1 cellular context compared by ENCODE assay signal in the genomic region with DNA sequence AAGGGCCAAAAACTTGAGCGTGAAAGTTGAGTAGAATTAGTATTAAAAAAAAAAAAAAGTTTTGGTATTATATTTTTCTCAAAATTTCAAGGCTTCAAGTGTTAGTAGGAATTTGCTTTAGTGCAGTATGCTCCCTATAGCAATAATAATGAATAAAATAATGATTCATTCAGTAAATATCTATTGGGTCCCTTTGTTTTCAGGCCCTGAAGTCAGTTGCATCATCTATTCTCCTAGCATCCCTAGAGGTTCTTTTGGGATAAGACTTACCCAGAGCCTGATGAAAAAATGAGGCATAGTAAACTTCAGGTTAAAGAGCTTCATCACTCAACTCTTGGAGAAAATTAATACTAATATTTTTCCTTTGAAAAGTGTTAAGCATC.
TF ChIP-seq lines count a peak whose summit lies in the region.

No MANE protein-coding gene starts in this region.

TF ChIP-seq in K562, 482 proteins besides CTCF, POLR2A, EP300 and RAD21:
- TF ChIP-seq BCL6 (CRISPR knock-in tag; IDR thresholded peaks at IDR 0.05) (no peak), HMG20A (CRISPR knock-in tag; conservative IDR thresholded peaks at IDR 0.05) (no peak), ELF2 (CRISPR knock-in tag; IDR thresholded peaks at IDR 0.05) (no peak), ZNF232 (CRISPR knock-in tag; IDR thresholded peaks at IDR 0.05) (0 out of 2 replicates have a peak, but pooled peaks have one; percentile 1), FUS (optimal IDR thresholded peaks at IDR 0.05; ENCODE audit: low read depth, low read length) (no peak), GABPB1 (CRISPR knock-in tag; IDR thresholded peaks at IDR 0.05) (no peak), COPS2 (conservative IDR thresholded peaks at IDR 0.05) (no peak), ZNF24 (IDR thresholded peaks at IDR 0.05) (no peak), SMARCB1 (IDR thresholded peaks at IDR 0.05; ENCODE audit: insufficient read length, low read depth) (no peak), ZNF445 (CRISPR knock-in tag; IDR thresholded peaks at IDR 0.05; ENCODE audit: low read depth) (no peak), CEBPB (tag; IDR thresholded peaks at IDR 0.05) (peak; percentile 21), ZNF140 (CRISPR knock-in tag; IDR thresholded peaks at IDR 0.05) (no peak), EP400 (IDR thresholded peaks at IDR 0.05) (peak; percentile 7; the same call in 1 of the 2 replicates), ZNF644 (tag; IDR thresholded peaks at IDR 0.05; ENCODE audit: low read depth) (peak; percentile 60; the same call in 1 of the 2 replicates), XRCC3 (IDR thresholded peaks at IDR 0.05) (no peak), JUND (IDR thresholded peaks at IDR 0.05; ENCODE audit: borderline replicate concordance, low read depth, low read length) (peak; percentile 46; the same call in 1 of the 2 replicates), JUND (tag; IDR thresholded peaks at IDR 0.05; ENCODE audit: borderline replicate concordance, low read depth, low read length) (no peak), CEBPG (CRISPR knock-in tag; IDR thresholded peaks at IDR 0.05) (peak; percentile 79), CEBPG (tag; conservative IDR thresholded peaks at IDR 0.05 in 1 of 2, IDR thresholded peaks at IDR 0.05 in 1 of 2) (peak; percentile 69 to 84), ZNF124 (CRISPR knock-in tag; IDR thresholded peaks at IDR 0.05) (no peak), SETDB1 (IDR thresholded peaks at IDR 0.05; ENCODE audit: low read length) (no peak)
- TF ChIP-seq, protein P1, sequence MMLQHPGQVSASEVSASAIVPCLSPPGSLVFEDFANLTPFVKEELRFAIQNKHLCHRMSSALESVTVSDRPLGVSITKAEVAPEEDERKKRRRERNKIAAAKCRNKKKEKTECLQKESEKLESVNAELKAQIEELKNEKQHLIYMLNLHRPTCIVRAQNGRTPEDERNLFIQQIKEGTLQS (IDR thresholded peaks at IDR 0.05), result peak; percentile 74
- TF ChIP-seq, protein P1 (CRISPR knock-in tag; conservative IDR thresholded peaks at IDR 0.05), result no peak; the same call in 1 of the 2 replicates
- TF ChIP-seq, protein P2, sequence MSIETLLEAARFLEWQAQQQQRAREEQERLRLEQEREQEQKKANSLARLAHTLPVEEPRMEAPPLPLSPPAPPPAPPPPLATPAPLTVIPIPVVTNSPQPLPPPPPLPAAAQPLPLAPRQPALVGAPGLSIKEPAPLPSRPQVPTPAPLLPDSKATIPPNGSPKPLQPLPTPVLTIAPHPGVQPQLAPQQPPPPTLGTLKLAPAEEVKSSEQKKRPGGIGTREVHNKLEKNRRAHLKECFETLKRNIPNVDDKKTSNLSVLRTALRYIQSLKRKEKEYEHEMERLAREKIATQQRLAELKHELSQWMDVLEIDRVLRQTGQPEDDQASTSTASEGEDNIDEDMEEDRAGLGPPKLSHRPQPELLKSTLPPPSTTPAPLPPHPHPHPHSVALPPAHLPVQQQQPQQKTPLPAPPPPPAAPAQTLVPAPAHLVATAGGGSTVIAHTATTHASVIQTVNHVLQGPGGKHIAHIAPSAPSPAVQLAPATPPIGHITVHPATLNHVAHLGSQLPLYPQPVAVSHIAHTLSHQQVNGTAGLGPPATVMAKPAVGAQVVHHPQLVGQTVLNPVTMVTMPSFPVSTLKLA (conservative IDR thresholded peaks at IDR 0.05), result 0 out of 4 replicates have a peak, but pooled peaks of 1 of the 2 experiments have one; percentile 13
- TF ChIP-seq, protein P3, sequence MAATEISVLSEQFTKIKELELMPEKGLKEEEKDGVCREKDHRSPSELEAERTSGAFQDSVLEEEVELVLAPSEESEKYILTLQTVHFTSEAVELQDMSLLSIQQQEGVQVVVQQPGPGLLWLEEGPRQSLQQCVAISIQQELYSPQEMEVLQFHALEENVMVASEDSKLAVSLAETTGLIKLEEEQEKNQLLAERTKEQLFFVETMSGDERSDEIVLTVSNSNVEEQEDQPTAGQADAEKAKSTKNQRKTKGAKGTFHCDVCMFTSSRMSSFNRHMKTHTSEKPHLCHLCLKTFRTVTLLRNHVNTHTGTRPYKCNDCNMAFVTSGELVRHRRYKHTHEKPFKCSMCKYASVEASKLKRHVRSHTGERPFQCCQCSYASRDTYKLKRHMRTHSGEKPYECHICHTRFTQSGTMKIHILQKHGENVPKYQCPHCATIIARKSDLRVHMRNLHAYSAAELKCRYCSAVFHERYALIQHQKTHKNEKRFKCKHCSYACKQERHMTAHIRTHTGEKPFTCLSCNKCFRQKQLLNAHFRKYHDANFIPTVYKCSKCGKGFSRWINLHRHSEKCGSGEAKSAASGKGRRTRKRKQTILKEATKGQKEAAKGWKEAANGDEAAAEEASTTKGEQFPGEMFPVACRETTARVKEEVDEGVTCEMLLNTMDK (IDR thresholded peaks at IDR 0.05; ENCODE audit: borderline replicate concordance, insufficient read depth, low read depth, low read length, poor library complexity, severe bottlenecking), result no peak
- TF ChIP-seq, protein P4, sequence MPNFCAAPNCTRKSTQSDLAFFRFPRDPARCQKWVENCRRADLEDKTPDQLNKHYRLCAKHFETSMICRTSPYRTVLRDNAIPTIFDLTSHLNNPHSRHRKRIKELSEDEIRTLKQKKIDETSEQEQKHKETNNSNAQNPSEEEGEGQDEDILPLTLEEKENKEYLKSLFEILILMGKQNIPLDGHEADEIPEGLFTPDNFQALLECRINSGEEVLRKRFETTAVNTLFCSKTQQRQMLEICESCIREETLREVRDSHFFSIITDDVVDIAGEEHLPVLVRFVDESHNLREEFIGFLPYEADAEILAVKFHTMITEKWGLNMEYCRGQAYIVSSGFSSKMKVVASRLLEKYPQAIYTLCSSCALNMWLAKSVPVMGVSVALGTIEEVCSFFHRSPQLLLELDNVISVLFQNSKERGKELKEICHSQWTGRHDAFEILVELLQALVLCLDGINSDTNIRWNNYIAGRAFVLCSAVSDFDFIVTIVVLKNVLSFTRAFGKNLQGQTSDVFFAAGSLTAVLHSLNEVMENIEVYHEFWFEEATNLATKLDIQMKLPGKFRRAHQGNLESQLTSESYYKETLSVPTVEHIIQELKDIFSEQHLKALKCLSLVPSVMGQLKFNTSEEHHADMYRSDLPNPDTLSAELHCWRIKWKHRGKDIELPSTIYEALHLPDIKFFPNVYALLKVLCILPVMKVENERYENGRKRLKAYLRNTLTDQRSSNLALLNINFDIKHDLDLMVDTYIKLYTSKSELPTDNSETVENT (CRISPR knock-in tag; IDR thresholded peaks at IDR 0.05), result no peak
- TF ChIP-seq, protein P5, sequence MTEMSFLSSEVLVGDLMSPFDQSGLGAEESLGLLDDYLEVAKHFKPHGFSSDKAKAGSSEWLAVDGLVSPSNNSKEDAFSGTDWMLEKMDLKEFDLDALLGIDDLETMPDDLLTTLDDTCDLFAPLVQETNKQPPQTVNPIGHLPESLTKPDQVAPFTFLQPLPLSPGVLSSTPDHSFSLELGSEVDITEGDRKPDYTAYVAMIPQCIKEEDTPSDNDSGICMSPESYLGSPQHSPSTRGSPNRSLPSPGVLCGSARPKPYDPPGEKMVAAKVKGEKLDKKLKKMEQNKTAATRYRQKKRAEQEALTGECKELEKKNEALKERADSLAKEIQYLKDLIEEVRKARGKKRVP (CRISPR knock-in tag; IDR thresholded peaks at IDR 0.05), result peak; percentile 74
- TF ChIP-seq, protein P6, sequence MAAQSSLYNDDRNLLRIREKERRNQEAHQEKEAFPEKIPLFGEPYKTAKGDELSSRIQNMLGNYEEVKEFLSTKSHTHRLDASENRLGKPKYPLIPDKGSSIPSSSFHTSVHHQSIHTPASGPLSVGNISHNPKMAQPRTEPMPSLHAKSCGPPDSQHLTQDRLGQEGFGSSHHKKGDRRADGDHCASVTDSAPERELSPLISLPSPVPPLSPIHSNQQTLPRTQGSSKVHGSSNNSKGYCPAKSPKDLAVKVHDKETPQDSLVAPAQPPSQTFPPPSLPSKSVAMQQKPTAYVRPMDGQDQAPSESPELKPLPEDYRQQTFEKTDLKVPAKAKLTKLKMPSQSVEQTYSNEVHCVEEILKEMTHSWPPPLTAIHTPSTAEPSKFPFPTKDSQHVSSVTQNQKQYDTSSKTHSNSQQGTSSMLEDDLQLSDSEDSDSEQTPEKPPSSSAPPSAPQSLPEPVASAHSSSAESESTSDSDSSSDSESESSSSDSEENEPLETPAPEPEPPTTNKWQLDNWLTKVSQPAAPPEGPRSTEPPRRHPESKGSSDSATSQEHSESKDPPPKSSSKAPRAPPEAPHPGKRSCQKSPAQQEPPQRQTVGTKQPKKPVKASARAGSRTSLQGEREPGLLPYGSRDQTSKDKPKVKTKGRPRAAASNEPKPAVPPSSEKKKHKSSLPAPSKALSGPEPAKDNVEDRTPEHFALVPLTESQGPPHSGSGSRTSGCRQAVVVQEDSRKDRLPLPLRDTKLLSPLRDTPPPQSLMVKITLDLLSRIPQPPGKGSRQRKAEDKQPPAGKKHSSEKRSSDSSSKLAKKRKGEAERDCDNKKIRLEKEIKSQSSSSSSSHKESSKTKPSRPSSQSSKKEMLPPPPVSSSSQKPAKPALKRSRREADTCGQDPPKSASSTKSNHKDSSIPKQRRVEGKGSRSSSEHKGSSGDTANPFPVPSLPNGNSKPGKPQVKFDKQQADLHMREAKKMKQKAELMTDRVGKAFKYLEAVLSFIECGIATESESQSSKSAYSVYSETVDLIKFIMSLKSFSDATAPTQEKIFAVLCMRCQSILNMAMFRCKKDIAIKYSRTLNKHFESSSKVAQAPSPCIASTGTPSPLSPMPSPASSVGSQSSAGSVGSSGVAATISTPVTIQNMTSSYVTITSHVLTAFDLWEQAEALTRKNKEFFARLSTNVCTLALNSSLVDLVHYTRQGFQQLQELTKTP (IDR thresholded peaks at IDR 0.05; ENCODE audit: low read depth in 1 of 2, partially characterized antibody in 2 of 2), result no peak
TF ChIP-seq in K562: peak in this region for 9.
